In the genomic region with DNA sequence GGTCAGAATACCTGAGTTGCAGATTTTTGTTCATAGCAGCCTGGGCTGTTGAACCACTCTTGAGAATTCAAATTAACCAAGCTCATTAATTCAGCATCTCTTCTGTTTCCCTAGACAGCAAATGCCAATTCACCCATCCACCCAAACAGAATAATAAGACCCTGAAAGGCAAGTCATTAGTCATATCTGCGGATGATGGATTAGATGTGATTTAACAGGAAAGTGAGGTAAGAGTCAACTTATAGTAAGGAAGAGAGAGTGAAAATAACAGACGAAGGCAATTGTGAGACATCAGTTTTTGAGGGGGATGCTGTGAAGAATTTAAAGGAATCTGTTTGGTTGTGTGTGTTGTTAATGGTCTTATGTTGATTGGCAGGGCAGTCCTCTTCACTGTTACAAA, we compare ENCODE assay signal across 26 cellular contexts. TPM values are rescaled to one million over a fixed set of nuclear protein-coding genes. Genes with fewer than 3 reads are reported as not detected.
"Had no signal": no experiment of that assay in that cellular context is flagged by ENCODE, and none has a peak within 500 bp of the region (broad histone marks: within the 10 kb centered on the region; RNA-seq: fewer than 3 reads in every experiment).

No MANE protein-coding gene starts in this region.

- H3K27ac ChIP-seq: body of pancreas, breast epithelium, KMS-11 had no signal

- H3K27me3 ChIP-seq: body of pancreas, breast epithelium had no signal

- FAIRE-seq: TTC549 had no signal

- DNase-seq: activated CD4-positive, alpha-beta T cell treated with anti-CD3 and anti-CD28 coated beads, Interleukin-2, amount 10 ng/mL, durations not matched to agents 24 days and 14 days; activated CD4-positive, alpha-beta T cell treated with anti-CD3 and anti-CD28 coated beads, Interleukin-2, amount 50 U/mL, for 4 hours; activated CD8-positive, alpha-beta T cell treated with anti-CD3 and anti-CD28 coated beads for 36 hours; activated effector memory CD4-positive, alpha-beta T cell treated with anti-CD3 and anti-CD28 coated beads, Interleukin-2, amount 50 U/mL, for 16 hours; activated naive CD4-positive, alpha-beta T cell; activated naive CD4-positive, alpha-beta T cell treated with anti-CD3 and anti-CD28 coated beads, Interleukin-2, amount 50 U/mL, for 16 hours; activated naive CD8-positive, alpha-beta T cell treated with anti-CD3 and anti-CD28 coated beads for 36 hours; activated T-cell treated with anti-CD3 and anti-CD28 coated beads, Interleukin-2, amount 50 U/mL, for 1 hour; activated T-cell treated with anti-CD3 and anti-CD28 coated beads, Interleukin-2, amount 50 U/mL, for 72 hours; amniotic stem cell; aorta; body of pancreas; MM.1S; NCI-H1092 treated with DMSO at 0.1 percent for 48 hours; NCI-H146; NCI-H187; NCI-H2029 treated with DMSO at 0.1 percent for 48 hours; NCI-H2107; NCI-H226; Right ventricle myocardium superior had no signal

- H3K36me3 ChIP-seq: breast epithelium had no signal

- H3K9ac ChIP-seq: KMS-11 had no signal

- H3K9me3 ChIP-seq: body of pancreas, breast epithelium had no signal

- H3K4me3 ChIP-seq: body of pancreas, breast epithelium had no signal

- H3K4me1 ChIP-seq: breast epithelium had no signal

- ATAC-seq: activated CD8-positive, alpha-beta T cell treated with anti-CD3 and anti-CD28 coated beads for 36 hours; activated T-cell treated with anti-CD3 and anti-CD28 coated beads, Interleukin-2, amount 50 U/mL, for 72 hours; activated T-helper 17 cell treated with anti-CD3 and anti-CD28 coated beads, Interleukin-2, amount 50 U/mL, for 72 hours; body of pancreas had no signal

- H3K4me2 ChIP-seq: KMS-11 had no signal

RNA-seq across cellular contexts. Expression of a gene that starts 18.9 kb away (rescaled TPM):
- total RNA-seq: activated CD4-positive, alpha-beta T cell treated with anti-CD3 and anti-CD28 coated beads, Interleukin-2, amount 10 ng/mL, durations not matched to agents 24 days and 14 days; activated CD8-positive, alpha-beta memory T cell treated with anti-CD3 and anti-CD28 coated beads for 36 hours; activated CD8-positive, alpha-beta T cell treated with anti-CD3 and anti-CD28 coated beads for 36 hours; activated naive CD8-positive, alpha-beta T cell treated with anti-CD3 and anti-CD28 coated beads for 36 hours; activated T-cell treated with anti-CD3 and anti-CD28 coated beads, Interleukin-2, amount 50 U/mL, for 72 hours; activated T-helper 17 cell treated with anti-CD3 and anti-CD28 coated beads, Interleukin-2, amount 50 U/mL, for 72 hours; OCI-LY7 had no signal
